ENCODE assay signal across 8 cellular contexts in the genomic region with DNA sequence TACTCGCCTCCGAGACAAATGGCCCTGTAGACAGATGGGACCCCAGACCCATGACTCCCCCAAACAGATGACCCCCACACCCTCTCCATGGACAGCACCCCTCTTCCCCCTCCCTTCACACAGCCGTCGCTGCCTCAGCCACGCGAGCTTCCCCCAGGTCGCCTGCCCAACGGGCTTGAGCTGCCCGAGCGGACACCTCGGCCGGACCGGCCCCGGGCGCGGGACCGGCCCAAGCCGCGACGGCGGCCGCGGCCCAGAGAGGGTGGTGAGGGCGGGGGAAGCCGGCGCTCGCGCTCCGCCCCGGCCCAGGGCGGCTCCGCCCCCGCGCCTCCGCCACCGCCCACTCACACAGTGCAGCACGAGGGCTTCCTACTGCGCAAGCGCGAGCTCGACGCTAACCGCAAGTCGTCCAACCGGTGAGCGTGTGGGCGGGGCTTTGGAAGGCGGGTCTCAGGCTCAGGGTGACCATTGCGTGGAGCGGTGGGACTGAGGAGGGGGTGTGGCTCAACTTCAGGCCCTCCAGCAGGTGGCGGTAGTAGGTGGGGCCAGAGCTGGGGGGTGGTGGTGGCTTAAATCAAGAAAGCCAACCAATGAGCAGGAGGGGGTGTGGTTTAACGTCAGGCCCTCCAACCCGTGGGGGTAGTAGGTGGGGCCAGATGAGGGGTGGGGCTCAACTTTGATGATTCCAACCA. TPM values are rescaled to one million over a fixed set of nuclear protein-coding genes. Genes with fewer than 3 reads are reported as not detected.
DNase-seq lines count a peak whose midpoint lies in the region; ATAC-seq and TF ChIP-seq lines count a peak whose summit lies in the region.

No MANE protein-coding gene starts in this region.

- ATAC-seq in effector memory CD8-positive, alpha-beta T cell (replicated peaks): peak; percentile 89
- ATAC-seq in memory B cell (ENCODE audit: low read depth): peak; percentile 89

- POLR2A ChIA-PET in CD8-positive, alpha-beta memory T cell (lab: Charles Lee): interaction anchor here (0.7 to 1.8 kb wide), 8 partner anchors 21 to 1293 kb away, joined by 3 to 18 read pairs (median 4); a partner anchor contains a TSS

- CTCF ChIA-PET in CD8-positive, alpha-beta memory T cell (lab: Charles Lee): interaction anchor here (0.8 to 1.7 kb wide), 5 partner anchors 18 to 106 kb away, joined by 3 to 4 read pairs (median 3); no protein-coding TSS in a partner anchor

- peak; percentile 92 to 97 (median 96) for DNase-seq in CD8-positive, alpha-beta memory T cell
- peak; percentile 99 for DNase-seq in GM20000 (ENCODE audit: low spot score)
- peak; percentile 98 for DNase-seq in HS-5 (ENCODE audit: low read depth)
- peak; percentile 99 for DNase-seq in NK-92 treated with Interleukin-12 subunit alpha and Interleukin-12 subunit beta, amount 100 ng/mL, for 24 hours (lab: John Stamatoyannopoulos, UW)
- peak; percentile 95 for DNase-seq in activated CD8-positive, alpha-beta memory T cell treated with anti-CD3 and anti-CD28 coated beads for 24 hours
- DNase-seq in effector memory CD8-positive, alpha-beta T cell: peak; percentile 95 to 97 (median 95)
- DNase-seq in memory B cell (ENCODE audit: low spot score in 2 of 2): peak; percentile 97 to 99
- peak; percentile 88 for DNase-seq in stimulated activated CD8-positive, alpha-beta memory T cell treated with anti-CD3 and anti-CD28 coated beads, Interleukin-12 subunit alpha, Interleukin-12 subunit beta, amount 100 ng/mL, for 1 hour (ENCODE audit: low read depth)

- H3K36me3 Mint-ChIP-seq in CD8-positive, alpha-beta memory T cell: no peaks in the 10 kb centered on the region
- peaks cover 13% of the 10 kb centered on the region for H3K36me3 Mint-ChIP-seq in effector memory CD8-positive, alpha-beta T cell (ENCODE audit: insufficient read depth)
- no peaks in the 10 kb centered on the region for H3K36me3 Mint-ChIP-seq in memory B cell

- H3K9me3 Mint-ChIP-seq in CD8-positive, alpha-beta memory T cell: no peaks in the 10 kb centered on the region
- H3K9me3 Mint-ChIP-seq in effector memory CD8-positive, alpha-beta T cell: no peaks in the 10 kb centered on the region
- peaks cover 3% of the 10 kb centered on the region for H3K9me3 Mint-ChIP-seq in memory B cell

- peak overlapping the region; percentile 74 to 83 (median 78) for H3K4me3 Mint-ChIP-seq in CD8-positive, alpha-beta memory T cell
- peak overlapping the region; percentile 47 to 64 for H3K4me3 Mint-ChIP-seq in effector memory CD8-positive, alpha-beta T cell
- H3K4me3 Mint-ChIP-seq in memory B cell: peak overlapping the region; percentile 57

- H3K27me3 ChIP-seq in CD8-positive, alpha-beta memory T cell (ENCODE audit: insufficient read depth, low read length, poor library complexity, severe bottlenecking): peaks cover 14% of the 10 kb centered on the region

- H3K27ac Mint-ChIP-seq in CD8-positive, alpha-beta memory T cell: peak overlapping the region; percentile 61 to 93 (median 86)
- peak overlapping the region; percentile 46 to 59 for H3K27ac Mint-ChIP-seq in effector memory CD8-positive, alpha-beta T cell
- H3K27ac Mint-ChIP-seq in memory B cell: peak overlapping the region; percentile 11

- H3K27ac ChIP-seq in CD8-positive, alpha-beta memory T cell (ENCODE audit: low read depth, low read length): peak overlapping the region; percentile 12

- peak overlapping the region; percentile 59 for H3K4me3 ChIP-seq in CD8-positive, alpha-beta memory T cell (ENCODE audit: low read length)

- no peaks in the 10 kb centered on the region for H3K9me3 ChIP-seq in CD8-positive, alpha-beta memory T cell (ENCODE audit: low read length)

- H3K27me3 Mint-ChIP-seq in CD8-positive, alpha-beta memory T cell: peaks cover 17 to 22% of the 10 kb centered on the region in 2 donors
- peaks cover 4 to 30% of the 10 kb centered on the region in 2 donors for H3K27me3 Mint-ChIP-seq in effector memory CD8-positive, alpha-beta T cell
- peaks cover 2% of the 10 kb centered on the region for H3K27me3 Mint-ChIP-seq in memory B cell

- peaks cover 13 to 24% (median 22%) of the 10 kb centered on the region in 3 donors for H3K4me1 Mint-ChIP-seq in CD8-positive, alpha-beta memory T cell
- peaks cover 9 to 14% of the 10 kb centered on the region in 2 donors for H3K4me1 Mint-ChIP-seq in effector memory CD8-positive, alpha-beta T cell (ENCODE audit: low read depth in 2 of 2)
- peaks cover 8% of the 10 kb centered on the region for H3K4me1 Mint-ChIP-seq in memory B cell

- TF ChIP-seq CTCF in GM20000 (IDR thresholded peaks at IDR 0.05; ENCODE audit: extremely low read depth, missing control alignments): no peak

- no peaks in the 10 kb centered on the region for H3K36me3 ChIP-seq in CD8-positive, alpha-beta memory T cell (ENCODE audit: insufficient read depth, low read length)

- peaks cover 14% of the 10 kb centered on the region for H3K4me1 ChIP-seq in CD8-positive, alpha-beta memory T cell (ENCODE audit: insufficient read depth, low read length)

RNA-seq across cellular contexts. Expression of a gene that starts 6.2 kb away (rescaled TPM):
- total RNA-seq in CD8-positive, alpha-beta memory T cell: 100 to 1,000 TPM; 103 to 104 TPM
- polyA plus RNA-seq in CD8-positive, alpha-beta memory T cell: 159 TPM

RNA-seq across cellular contexts. Expression of a gene that starts 30.7 kb away (rescaled TPM):
- total RNA-seq in CD8-positive, alpha-beta memory T cell: 100 to 1,000 TPM; 103 to 111 TPM
- polyA plus RNA-seq in CD8-positive, alpha-beta memory T cell: 40.0 TPM

Comparison
In these comparisons a context has a peak if more than half of its experiments do, and no peak if none do; other contexts are left out.
1. Peak in every context shown above with its lines: DNase-seq, ATAC-seq, H3K4me3 ChIP-seq and H3K27ac ChIP-seq.
2. H3K27ac Mint-ChIP-seq: peak in every context shown above with its lines; median percentile 86 in CD8-positive, alpha-beta memory T cell; 52 in effector memory CD8-positive, alpha-beta T cell; 11 in memory B cell.